24 cellular contexts compared by ENCODE assay signal in the genomic region with DNA sequence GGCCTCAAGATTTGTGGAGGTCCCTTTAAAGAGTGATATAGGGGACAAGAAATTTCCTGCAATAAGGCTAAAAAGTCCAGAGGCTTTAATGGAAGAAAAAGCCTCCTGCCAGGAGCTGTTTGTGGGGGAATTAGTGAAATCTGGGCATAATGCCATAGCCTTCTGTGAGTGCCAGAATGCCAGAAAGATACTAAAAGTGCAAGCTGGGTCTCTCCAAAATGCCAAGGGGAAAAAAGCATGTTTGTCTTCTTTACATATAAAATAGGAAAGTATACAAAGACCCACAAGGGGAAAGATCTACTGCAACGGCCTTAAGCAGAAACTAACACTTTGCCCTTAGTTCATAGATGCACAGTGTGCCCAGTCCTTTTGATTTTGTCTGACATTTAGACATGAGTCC.
DNase-seq lines count a peak whose midpoint lies in the region; ATAC-seq and TF ChIP-seq lines count a peak whose summit lies in the region.
"Had no signal": no experiment of that assay in that cellular context is flagged by ENCODE, and none has a peak within 500 bp of the region (broad histone marks: within the 10 kb centered on the region; RNA-seq: fewer than 3 reads in every experiment).

No MANE protein-coding gene starts in this region.

- no peak overlapping the region for H3K4me2 ChIP-seq in hepatocyte

- H3K27ac ChIP-seq in hepatocyte (no peak overlapping the region), testis (no peak overlapping the region)
- H3K27ac ChIP-seq: gastroesophageal sphincter, ovary, tibial artery had no signal

- no peaks in the 10 kb centered on the region for H3K4me1 ChIP-seq in BE2C
- no peaks in the 10 kb centered on the region for H3K4me1 ChIP-seq in hepatocyte (ENCODE audit: insufficient read depth)
- H3K4me1 ChIP-seq in testis, result no peaks in the 10 kb centered on the region
- H3K4me1 ChIP-seq: tibial artery had no signal

- H3K9me3 ChIP-seq in BE2C (no peaks in the 10 kb centered on the region), hepatocyte (ENCODE audit: low read depth) (no peaks in the 10 kb centered on the region), testis (no peaks in the 10 kb centered on the region)
- H3K9me3 ChIP-seq: ovary, tibial artery had no signal

- 73% methylated on average over 1 of the region's 1 CpG for WGBS in hepatocyte (ENCODE audit: low lambda C conversion rate, missing lambda C conversion rate)
- 71 to 73% methylated on average over 1 of the region's 1 CpG for WGBS in testis, 2 donors

- TF ChIP-seq CTCF in BE2C (IDR thresholded peaks at IDR 0.05; ENCODE audit: low read depth, low read length), result no peak
- TF ChIP-seq CTCF in hepatocyte (IDR thresholded peaks at IDR 0.05; ENCODE audit: poor library complexity), result no peak
- no peak for TF ChIP-seq CTCF in testis (IDR thresholded peaks at IDR 0.05)

- H3K79me2 ChIP-seq in hepatocyte, result no peaks in the 10 kb centered on the region

- ATAC-seq in GM18498 (IDR thresholded peaks at IDR 0.05; ENCODE audit: unreplicated experiment) (no peak), HG03460 (IDR thresholded peaks at IDR 0.05; ENCODE audit: unreplicated experiment) (no peak)
- ATAC-seq: activated T-cell treated with anti-CD3 and anti-CD28 coated beads, Interleukin-2, amount 50 U/mL, for 72 hours; esophagus mucosa; gastroesophageal sphincter; HCT116; HepG2; naive thymus-derived CD4-positive, alpha-beta T cell; Right ventricle myocardium inferior; sciatic nerve had no signal

- DNase-seq in BE2C (peak; percentile 7), NCI-H1048 (lab: John Stamatoyannopoulos, UW) (peak; percentile 5), NCI-H69 (lab: John Stamatoyannopoulos, UW) (peak; percentile 79), hepatocyte (ENCODE audit: low spot score) (peak; percentile 30), testis (no peak)
- DNase-seq in stimulated activated CD4-positive, alpha-beta T cell treated with anti-CD3 and anti-CD28 coated beads, Interleukin-4, amount 100 ng/mL, for 4 hours, result no peak
- DNase-seq: activated naive CD4-positive, alpha-beta T cell treated with anti-CD3 and anti-CD28 coated beads, Interleukin-2, amount 10 ng/mL, durations not matched to agents 7 days and 5 days; activated T-cell treated with anti-CD3 and anti-CD28 coated beads, Interleukin-2, amount 50 U/mL, for 72 hours; anterior cingulate cortex; CD4-positive, alpha-beta T cell; naive thymus-derived CD4-positive, alpha-beta T cell; NCI-H1436 treated with DMSO at 0.1 percent for 48 hours; NCI-H526 treated with DMSO at 0.1 percent for 48 hours; ovary; stimulated activated naive CD4-positive, alpha-beta T cell; tibial artery had no signal

- H3K27me3 ChIP-seq in BE2C (no peaks in the 10 kb centered on the region), hepatocyte (no peaks in the 10 kb centered on the region), testis (no peaks in the 10 kb centered on the region)
- H3K27me3 ChIP-seq: gastroesophageal sphincter, ovary, tibial artery had no signal

- H3K36me3 ChIP-seq in BE2C (no peaks in the 10 kb centered on the region), hepatocyte (replicated peaks; ENCODE audit: insufficient read depth, low read depth) (no peaks in the 10 kb centered on the region), testis (ENCODE audit: low read depth, missing control alignments) (no peaks in the 10 kb centered on the region)
- H3K36me3 ChIP-seq: gastroesophageal sphincter, ovary, tibial artery had no signal

- no peak overlapping the region for H2AFZ ChIP-seq in hepatocyte

- H3K9me2 ChIP-seq in hepatocyte (replicated peaks; ENCODE audit: insufficient read depth), result no peaks in the 10 kb centered on the region

- H3K4me3 ChIP-seq in BE2C (ENCODE audit: low read depth, low read length), result no peak overlapping the region
- no peak overlapping the region for H3K4me3 ChIP-seq in hepatocyte
- H3K4me3 ChIP-seq in testis, result no peak overlapping the region
- H3K4me3 ChIP-seq: gastroesophageal sphincter, ovary, tibial artery had no signal

- intact Hi-C loops in testis (cut with DNase I; ENCODE audit: low total_unique reads), result no loop called here

- H4K20me1 ChIP-seq in hepatocyte (ENCODE audit: insufficient read depth, poor library complexity, severe bottlenecking), result no peaks in the 10 kb centered on the region

- TF ChIP-seq POLR2A in testis (IDR thresholded peaks at IDR 0.05), result no peak

Comparison
In these comparisons a context has a peak if more than half of its experiments do, and no peak if none do; other contexts are left out.
1. DNase-seq: peak in BE2C (single experiment), NCI-H1048 (single experiment), NCI-H69 (single experiment) and hepatocyte (single experiment); none in testis (single experiment) and stimulated activated CD4-positive, alpha-beta T cell treated with anti-CD3 and anti-CD28 coated beads, Interleukin-4, amount 100 ng/mL, for 4 hours (0 of 2).